In the genomic region with DNA sequence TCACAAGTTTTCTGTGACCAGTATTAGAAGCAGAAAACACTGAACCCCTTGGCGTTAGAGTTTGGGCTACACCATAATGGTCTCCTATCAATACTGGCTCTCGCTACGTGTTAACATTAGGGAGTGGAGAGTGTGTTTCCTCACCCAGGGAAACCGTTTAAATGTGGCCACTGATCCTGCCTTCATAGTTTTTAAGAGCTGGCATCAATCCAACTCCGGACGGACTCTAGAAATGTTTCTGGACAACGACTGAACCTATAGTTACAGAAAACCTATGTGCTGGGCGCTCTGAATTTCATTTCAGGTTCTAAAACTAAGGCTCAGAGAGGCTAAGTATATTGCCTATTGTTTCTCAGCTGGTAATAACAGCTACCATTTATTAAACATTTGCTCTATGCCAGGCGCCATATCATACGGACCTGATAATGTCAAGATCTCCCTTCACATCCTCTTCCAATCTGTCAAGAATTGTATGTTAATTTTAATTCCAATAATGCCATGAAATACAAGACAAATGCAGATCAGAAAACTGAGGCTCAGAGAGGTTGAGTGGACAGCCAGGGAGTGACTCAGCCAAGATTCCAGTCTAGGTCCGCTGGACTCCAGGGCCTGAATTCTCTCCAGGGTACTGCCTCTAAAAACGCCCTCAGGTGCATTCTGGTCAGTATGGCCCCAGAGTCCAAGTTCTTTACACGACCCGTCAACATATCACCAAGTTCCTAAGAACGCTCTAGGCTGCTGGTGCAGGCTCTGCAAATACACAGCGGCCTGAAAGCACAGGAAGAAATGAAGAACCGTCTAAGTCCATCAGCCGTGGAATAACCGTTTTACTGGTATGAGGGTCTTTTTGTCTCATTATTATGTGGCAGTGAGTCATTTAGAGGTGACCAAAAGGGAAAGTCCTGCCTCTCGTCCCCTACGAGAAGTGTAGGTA, we compare ENCODE assay signal across 8 cellular contexts. TPM values are rescaled to one million over a fixed set of nuclear protein-coding genes. Genes with fewer than 3 reads are reported as not detected.
A peak's percentile ranks its signal among the peaks of the same experiment; 100 is the strongest.
DNase-seq lines count a peak whose midpoint lies in the region; ATAC-seq and TF ChIP-seq lines count a peak whose summit lies in the region.

No MANE protein-coding gene starts in this region.

- H3K36me3 ChIP-seq in esophagus muscularis mucosa = no peaks in the 10 kb centered on the region

- H3K9me3 ChIP-seq in esophagus muscularis mucosa = no peaks in the 10 kb centered on the region

- H3K4me3 ChIP-seq in AG04449 (ENCODE audit: low read depth, low read length) (peak overlapping the region; percentile 91), esophagus muscularis mucosa (peak overlapping the region; percentile 86 to 98 (median 90))

- H3K27ac Mint-ChIP-seq in natural killer cell treated with Interleukin-12 subunit alpha and Interleukin-12 subunit beta and Interleukin-15 and Interleukin-18, amount 100 ng/mL, for 72 hours = peak overlapping the region; percentile 96 to 99

- H3K9me3 Mint-ChIP-seq in natural killer cell treated with Interleukin-12 subunit alpha and Interleukin-12 subunit beta and Interleukin-15 and Interleukin-18, amount 100 ng/mL, for 72 hours = no peaks in the 10 kb centered on the region

- peaks cover 14% of the 10 kb centered on the region for H3K36me3 Mint-ChIP-seq in natural killer cell treated with Interleukin-12 subunit alpha and Interleukin-12 subunit beta and Interleukin-15 and Interleukin-18, amount 100 ng/mL, for 72 hours

- POLR2A ChIA-PET in AG04449 (lab: Yijun Ruan, JAX) = interaction anchor here (0.5 to 1.8 kb wide), 7 partner anchors 10 to 386 kb away, joined by 3 to 8 read pairs (median 5); no protein-coding TSS in a partner anchor

- peaks cover 55 to 64% of the 10 kb centered on the region in 2 donors for H3K4me1 Mint-ChIP-seq in natural killer cell treated with Interleukin-12 subunit alpha and Interleukin-12 subunit beta and Interleukin-15 and Interleukin-18, amount 100 ng/mL, for 72 hours (ENCODE audit: low read depth in 2 of 2)

- no peak for DNase-seq in AG04449 (ENCODE audit: low read depth, low spot score)
- peak; percentile 68 to 85 for DNase-seq in SW 1271 (lab: John Stamatoyannopoulos, UW)
- DNase-seq in esophagus muscularis mucosa (ENCODE audit: extremely low spot score) = no peak
- DNase-seq in natural killer cell treated with Interleukin-12 subunit alpha and Interleukin-12 subunit beta and Interleukin-15 and Interleukin-18, amount 100 ng/mL, for 72 hours (ENCODE audit: low spot score) = no peak
- DNase-seq in KG1 (lab: John Stamatoyannopoulos, UW) = no peak
- DNase-seq in activated CD4-positive, alpha-beta T cell treated with anti-CD3 and anti-CD28 coated beads, Interleukin-2, amount 50 U/mL, for 4 hours = no peak

- peak; percentile 1 for ATAC-seq in GM21423 (IDR thresholded peaks at IDR 0.05; ENCODE audit: unreplicated experiment)
- no peak for ATAC-seq in natural killer cell treated with Interleukin-12 subunit alpha and Interleukin-12 subunit beta and Interleukin-15 and Interleukin-18, amount 100 ng/mL, for 72 hours
- no peak for ATAC-seq in GM21367 (IDR thresholded peaks at IDR 0.05; ENCODE audit: unreplicated experiment)

- peak overlapping the region; percentile 98 for H3K4me3 Mint-ChIP-seq in natural killer cell treated with Interleukin-12 subunit alpha and Interleukin-12 subunit beta and Interleukin-15 and Interleukin-18, amount 100 ng/mL, for 72 hours

- TF ChIP-seq CTCF in AG04449 (IDR thresholded peaks at IDR 0.05; ENCODE audit: insufficient read depth, low read length, missing control alignments) = no peak
- TF ChIP-seq CTCF in esophagus muscularis mucosa (IDR thresholded peaks at IDR 0.05) = no peak

- H3K4me1 ChIP-seq in esophagus muscularis mucosa = peaks cover 22 to 65% (median 49%) of the 10 kb centered on the region in 4 donors

- CTCF ChIA-PET in AG04449 (lab: Yijun Ruan, JAX) = interaction anchor here (7.1 kb wide), 1 partner anchor 19 kb away, joined by 35 read pairs; no protein-coding TSS in a partner anchor

- H3K27me3 Mint-ChIP-seq in natural killer cell treated with Interleukin-12 subunit alpha and Interleukin-12 subunit beta and Interleukin-15 and Interleukin-18, amount 100 ng/mL, for 72 hours = no peaks in the 10 kb centered on the region

- no peak for TF ChIP-seq POLR2A in esophagus muscularis mucosa (IDR thresholded peaks at IDR 0.05; ENCODE audit: low read depth)

- TF ChIP-seq EP300 in esophagus muscularis mucosa (IDR thresholded peaks at IDR 0.05) = no peak

- intact Hi-C loops in esophagus muscularis mucosa (cut with DNase I) = loop anchor here (5.0 to 10.0 kb wide), 3 partner anchors 98 to 150 kb away; partner anchors contain the start of genes PLAGL2 and POFUT1

- WGBS in esophagus muscularis mucosa = 9% methylated on average over 20 of the region's 21 CpGs

- H3K27ac ChIP-seq in esophagus muscularis mucosa (replicated peaks in 1 of 4) = peak overlapping the region; percentile 95 to 98 (median 97)

- no peaks in the 10 kb centered on the region for H3K27me3 ChIP-seq in esophagus muscularis mucosa

RNA-seq across cellular contexts. Expression of gene ASXL1, which starts 0.9 kb away (rescaled TPM):
- total RNA-seq in esophagus muscularis mucosa = 10 to 100 TPM; 56.5 to 66.7 (median 61.8) TPM
- 100 to 1,000 TPM; 119 to 214 TPM for total RNA-seq in natural killer cell treated with Interleukin-12 subunit alpha and Interleukin-12 subunit beta and Interleukin-15 and Interleukin-18, amount 100 ng/mL, for 72 hours

Comparison
In these comparisons a context has a peak if more than half of its experiments do, and no peak if none do; other contexts are left out.
1. DNase-seq: peak in SW 1271 (2 of 2); none in AG04449 (single experiment), esophagus muscularis mucosa (single experiment), natural killer cell treated with Interleukin-12 subunit alpha and Interleukin-12 subunit beta and Interleukin-15 and Interleukin-18, amount 100 ng/mL, for 72 hours (single experiment), KG1 (single experiment) and activated CD4-positive, alpha-beta T cell treated with anti-CD3 and anti-CD28 coated beads, Interleukin-2, amount 50 U/mL, for 4 hours (0 of 2).